ENCODE assay signal across 1 cellular context in the genomic region with DNA sequence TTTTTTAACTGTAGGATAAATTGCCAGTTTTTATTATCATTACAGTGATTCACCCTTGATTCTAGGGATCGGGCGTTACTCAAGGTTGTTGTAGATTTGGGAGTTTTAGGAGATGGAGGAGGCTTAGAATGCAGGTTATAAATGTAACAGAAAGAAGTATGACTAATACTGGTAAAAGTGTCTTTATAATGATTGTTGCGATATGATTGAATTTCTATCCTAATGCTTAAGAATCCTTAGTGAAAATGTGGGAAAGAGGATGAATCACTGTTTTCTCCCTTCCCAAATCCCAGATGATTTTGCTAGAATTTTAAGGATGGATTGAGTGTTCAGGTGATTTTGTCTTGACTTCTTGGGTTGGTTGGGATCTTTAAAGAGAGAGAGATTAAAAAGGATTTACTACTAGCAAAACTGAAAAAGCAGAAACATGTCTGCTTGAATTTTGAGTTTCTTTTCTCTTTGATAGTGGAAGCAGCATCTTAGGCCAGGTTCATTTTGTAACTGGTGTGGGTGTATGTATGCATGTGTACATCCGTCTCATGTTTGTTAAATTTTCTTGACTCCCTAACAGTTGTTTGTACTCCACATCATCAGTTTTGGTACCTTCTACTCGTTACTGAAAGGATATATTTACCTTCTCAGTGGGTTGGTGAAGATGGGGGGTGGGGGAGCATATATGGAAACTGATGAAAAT.
TF ChIP-seq lines count a peak whose summit lies in the region.

No MANE protein-coding gene starts in this region.

TF ChIP-seq in SK-N-SH treated with all-trans-retinoic acid at 6 μM for 48 hours, 23 proteins besides CTCF, POLR2A, EP300 and RAD21 (continued from another document):
- TF ChIP-seq, protein P1, sequence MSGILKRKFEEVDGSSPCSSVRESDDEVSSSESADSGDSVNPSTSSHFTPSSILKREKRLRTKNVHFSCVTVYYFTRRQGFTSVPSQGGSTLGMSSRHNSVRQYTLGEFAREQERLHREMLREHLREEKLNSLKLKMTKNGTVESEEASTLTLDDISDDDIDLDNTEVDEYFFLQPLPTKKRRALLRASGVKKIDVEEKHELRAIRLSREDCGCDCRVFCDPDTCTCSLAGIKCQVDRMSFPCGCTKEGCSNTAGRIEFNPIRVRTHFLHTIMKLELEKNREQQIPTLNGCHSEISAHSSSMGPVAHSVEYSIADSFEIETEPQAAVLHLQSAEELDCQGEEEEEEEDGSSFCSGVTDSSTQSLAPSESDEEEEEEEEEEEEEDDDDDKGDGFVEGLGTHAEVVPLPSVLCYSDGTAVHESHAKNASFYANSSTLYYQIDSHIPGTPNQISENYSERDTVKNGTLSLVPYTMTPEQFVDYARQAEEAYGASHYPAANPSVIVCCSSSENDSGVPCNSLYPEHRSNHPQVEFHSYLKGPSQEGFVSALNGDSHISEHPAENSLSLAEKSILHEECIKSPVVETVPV (CRISPR knock-in tag; IDR thresholded peaks at IDR 0.05) = no peak
